Comparison of ENCODE assay signal across 17 cellular contexts in the genomic region with DNA sequence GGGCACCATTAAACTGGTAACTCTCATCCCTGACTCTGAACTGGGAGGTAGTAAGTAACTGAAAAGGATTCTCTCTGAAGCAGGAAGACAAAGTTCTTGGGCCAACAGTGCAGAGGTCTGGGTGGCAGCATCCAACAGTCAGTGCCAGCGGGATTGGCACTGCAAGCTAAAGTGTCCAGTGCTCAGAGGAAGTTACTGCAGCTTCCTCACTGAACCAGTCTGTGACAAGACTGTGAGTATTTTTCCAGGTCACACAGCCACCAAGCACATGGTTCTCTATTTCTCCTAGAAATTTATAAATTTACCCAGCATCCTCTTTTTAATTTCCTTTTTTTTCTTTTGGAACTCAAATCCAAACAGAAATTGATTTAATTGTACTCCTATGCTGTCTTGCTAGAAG.
"Had no signal": no experiment of that assay in that cellular context is flagged by ENCODE, and none has a peak within 500 bp of the region (broad histone marks: within the 10 kb centered on the region; RNA-seq: fewer than 3 reads in every experiment).

No MANE protein-coding gene starts in this region.

- H3K9me3 Mint-ChIP-seq: activated CD4-positive, alpha-beta T cell treated with anti-CD3 and anti-CD28 coated beads, Interleukin-2, amount 10 ng/mL, durations not matched to agents 24 days and 14 days; activated naive CD8-positive, alpha-beta T cell treated with anti-CD3 and anti-CD28 coated beads, Interleukin-2, amount 10 ng/mL, durations not matched to agents 7 days and 5 days; natural killer cell treated with Interleukin-12 subunit alpha and Interleukin-12 subunit beta and Interleukin-15 and Interleukin-18, amount 100 ng/mL, for 72 hours had no signal

- FAIRE-seq: islet of Langerhans had no signal

- DNase-seq: activated CD4-positive, alpha-beta T cell treated with anti-CD3 and anti-CD28 coated beads, Interleukin-2, amount 10 ng/mL, durations not matched to agents 24 days and 14 days; activated CD4-positive, CD25-positive, alpha-beta regulatory T cell; activated CD8-positive, alpha-beta memory T cell treated with anti-CD3 and anti-CD28 coated beads for 24 hours; activated naive CD8-positive, alpha-beta T cell treated with anti-CD3 and anti-CD28 coated beads, Interleukin-2, amount 10 ng/mL, durations not matched to agents 7 days and 5 days; brain microvascular endothelial cell; cortex of kidney; effector memory CD4-positive, alpha-beta T cell; gastrocnemius medialis; left colon; mesendoderm; stimulated activated CD4-positive, alpha-beta T cell treated with anti-CD3 and anti-CD28 coated beads, Interleukin-15, amount 100 ng/mL, for 24 hours; stimulated activated CD4-positive, alpha-beta T cell treated with anti-CD3 and anti-CD28 coated beads, Interleukin-4, amount 100 ng/mL, for 1 hour; stimulated activated naive CD4-positive, alpha-beta T cell; transverse colon had no signal

- H3K36me3 ChIP-seq: brain microvascular endothelial cell, gastrocnemius medialis, transverse colon had no signal

- H3K27me3 ChIP-seq: brain microvascular endothelial cell, gastrocnemius medialis, transverse colon had no signal

- H3K9me3 ChIP-seq: gastrocnemius medialis, transverse colon had no signal

- H3K27ac ChIP-seq: brain microvascular endothelial cell, gastrocnemius medialis, skin epidermis, transverse colon had no signal

- H3K36me3 Mint-ChIP-seq: activated naive CD8-positive, alpha-beta T cell treated with anti-CD3 and anti-CD28 coated beads, Interleukin-2, amount 10 ng/mL, durations not matched to agents 7 days and 5 days; natural killer cell treated with Interleukin-12 subunit alpha and Interleukin-12 subunit beta and Interleukin-15 and Interleukin-18, amount 100 ng/mL, for 72 hours had no signal

- H3K4me3 ChIP-seq: gastrocnemius medialis, skin epidermis, transverse colon had no signal

- H3K4me1 ChIP-seq: gastrocnemius medialis, transverse colon had no signal

- ATAC-seq: gastrocnemius medialis; left colon; natural killer cell treated with Interleukin-12 subunit alpha and Interleukin-12 subunit beta and Interleukin-15 and Interleukin-18, amount 100 ng/mL, for 72 hours had no signal

- H3K4me3 Mint-ChIP-seq: activated CD4-positive, alpha-beta T cell treated with anti-CD3 and anti-CD28 coated beads, Interleukin-2, amount 10 ng/mL, durations not matched to agents 24 days and 14 days; activated naive CD8-positive, alpha-beta T cell treated with anti-CD3 and anti-CD28 coated beads, Interleukin-2, amount 10 ng/mL, durations not matched to agents 7 days and 5 days; natural killer cell treated with Interleukin-12 subunit alpha and Interleukin-12 subunit beta and Interleukin-15 and Interleukin-18, amount 100 ng/mL, for 72 hours had no signal

- H3K27ac Mint-ChIP-seq: activated CD4-positive, alpha-beta T cell treated with anti-CD3 and anti-CD28 coated beads, Interleukin-2, amount 10 ng/mL, durations not matched to agents 24 days and 14 days; activated naive CD8-positive, alpha-beta T cell treated with anti-CD3 and anti-CD28 coated beads, Interleukin-2, amount 10 ng/mL, durations not matched to agents 7 days and 5 days; natural killer cell treated with Interleukin-12 subunit alpha and Interleukin-12 subunit beta and Interleukin-15 and Interleukin-18, amount 100 ng/mL, for 72 hours had no signal

- H3K4me1 Mint-ChIP-seq: activated CD4-positive, alpha-beta T cell treated with anti-CD3 and anti-CD28 coated beads, Interleukin-2, amount 10 ng/mL, durations not matched to agents 24 days and 14 days; activated naive CD8-positive, alpha-beta T cell treated with anti-CD3 and anti-CD28 coated beads, Interleukin-2, amount 10 ng/mL, durations not matched to agents 7 days and 5 days had no signal
